Comparison of ENCODE assay signal across 9 cellular contexts in genomic region chr5:132455614-132456115, GRCh38. TPM values are rescaled to one million over a fixed set of nuclear protein-coding genes. Genes with fewer than 3 reads are reported as not detected.
DNase-seq lines count a peak whose midpoint lies in the region; ATAC-seq and TF ChIP-seq lines count a peak whose summit lies in the region.
"Had no signal": no experiment of that assay in that cellular context is flagged by ENCODE, and none has a peak within 500 bp of the region (broad histone marks: within the 10 kb centered on the region; RNA-seq: fewer than 3 reads in every experiment).

No MANE protein-coding gene starts in this region.

- H4K91ac ChIP-seq in H9 (ENCODE audit: insufficient read length, low read depth, low read length), result no peak overlapping the region

- H3K27me3 Mint-ChIP-seq in H9 (ENCODE audit: low read depth) (no peaks in the 10 kb centered on the region; the same call in none of the 2 replicates), natural killer cell (ENCODE audit: low read depth in 2 of 2) (no peaks in the 10 kb centered on the region)

- no peaks in the 10 kb centered on the region for H3K27me3 ChIP-seq in BLaER1 treated with 17β-estradiol and CSF1 and Interleukin-3, amounts not matched to agents 10 nM and 100 nM
- no peaks in the 10 kb centered on the region for H3K27me3 ChIP-seq in H9 (ENCODE audit: insufficient read depth, low read length)
- no peaks in the 10 kb centered on the region for H3K27me3 ChIP-seq in adrenal gland

- intact Hi-C loops in adrenal gland (cut with DNase I), result no loop called here
- intact Hi-C loops in natural killer cell (cut with micrococcal nuclease), result loop anchor here (2.0 kb wide), 1 partner anchor 17 kb away; no protein-coding TSS in a partner anchor

- no peak overlapping the region for H4K8ac ChIP-seq in H9 (replicated peaks; ENCODE audit: insufficient read length, low read depth, low read length)

- TF ChIP-seq POLR2A in adrenal gland (IDR thresholded peaks at IDR 0.05), result no peak

- H3K4me2 ChIP-seq in BLaER1 treated with 17β-estradiol and CSF1 and Interleukin-3, amounts not matched to agents 10 nM and 100 nM, result peak overlapping the region; percentile 80 to 98 (median 96)
- no peak overlapping the region for H3K4me2 ChIP-seq in H9 (ENCODE audit: insufficient read depth, insufficient read length, low read length)

- H3K79me1 ChIP-seq in H9 (ENCODE audit: insufficient read depth, low read depth, low read length, poor library complexity, severe bottlenecking), result no peaks in the 10 kb centered on the region

- no peak overlapping the region for H2AK5ac ChIP-seq in H9 (ENCODE audit: insufficient read length, low read length)

- no peak overlapping the region for H2BK20ac ChIP-seq in H9 (ENCODE audit: low read depth, low read length, poor library complexity, severe bottlenecking)

- no peak overlapping the region for H2AFZ ChIP-seq in H9 (ENCODE audit: low read length)

- no peak overlapping the region for H3K18ac ChIP-seq in H9 (ENCODE audit: insufficient read length, low read depth, low read length)

- H3K14ac ChIP-seq in H9 (ENCODE audit: insufficient read depth, low read length), result no peak overlapping the region

- peak; percentile 74 for DNase-seq in H9
- peak in 2 of 7 donors; percentile 9 to 47 for DNase-seq in adrenal gland
- peak; percentile 21 for DNase-seq in natural killer cell
- DNase-seq in medulla oblongata (ENCODE audit: extremely low spot score), result no peak
- no peak for DNase-seq in NCI-H1417 (lab: John Stamatoyannopoulos, UW)
- DNase-seq in AG20443 (ENCODE audit: low spot score), result no peak
- no peak for DNase-seq in NCI-H2171 treated with DMSO at 0.1 percent for 48 hours (lab: John Stamatoyannopoulos, UW)
- DNase-seq: activated CD4-positive, alpha-beta T cell treated with anti-CD3 and anti-CD28 coated beads for 48 hours had no signal

- H3K9me3 ChIP-seq in BLaER1 treated with 17β-estradiol and CSF1 and Interleukin-3, amounts not matched to agents 10 nM and 100 nM (replicated peaks in 1 of 11), result peaks cover 0 to 7% (median 0%) of the 10 kb centered on the region in 11 experiments; a peak in 1 of 22 replicates
- no peaks in the 10 kb centered on the region for H3K9me3 ChIP-seq in H9 (ENCODE audit: control insufficient read depth, low read depth, low read length)
- H3K9me3 ChIP-seq in adrenal gland (replicated peaks in 1 of 3), result no peaks in the 10 kb centered on the region

- no peak overlapping the region for H3K4me3 Mint-ChIP-seq in H9
- peak overlapping the region; percentile 93 for H3K4me3 Mint-ChIP-seq in natural killer cell

- H3K9me3 Mint-ChIP-seq in H9 (no peaks in the 10 kb centered on the region; a peak in 1 of 5 replicates), natural killer cell (peaks cover 0 to 3% of the 10 kb centered on the region in 2 donors)

- no peaks in the 10 kb centered on the region for H4K20me1 ChIP-seq in BLaER1 treated with 17β-estradiol and CSF1 and Interleukin-3, amounts not matched to agents 10 nM and 100 nM
- no peaks in the 10 kb centered on the region for H4K20me1 ChIP-seq in H9 (ENCODE audit: control insufficient read depth, insufficient read depth, insufficient read length)

- peaks cover 0 to 31% (median 13%) of the 10 kb centered on the region in 11 experiments; a peak in 16 of 22 replicates for H3K36me3 ChIP-seq in BLaER1 treated with 17β-estradiol and CSF1 and Interleukin-3, amounts not matched to agents 10 nM and 100 nM
- no peaks in the 10 kb centered on the region for H3K36me3 ChIP-seq in adrenal gland (replicated peaks in 1 of 2)

- no peak overlapping the region for H2BK120ac ChIP-seq in H9 (ENCODE audit: low read depth, low read length, poor library complexity, severe bottlenecking)

- no peak overlapping the region for H3K4ac ChIP-seq in H9 (ENCODE audit: low read depth, low read length)

- peak overlapping the region; percentile 93 to 100 (median 97) for H3K27ac ChIP-seq in BLaER1 treated with 17β-estradiol and CSF1 and Interleukin-3, amounts not matched to agents 10 nM and 100 nM
- no peak overlapping the region for H3K27ac ChIP-seq in H9 (ENCODE audit: insufficient read length, low read depth, low read length)
- peak overlapping the region in 4 of 5 donors; percentile 39 to 89 (median 65) for H3K27ac ChIP-seq in adrenal gland

- no peaks in the 10 kb centered on the region; a peak in 1 of 7 replicates for H3K36me3 Mint-ChIP-seq in H9 (ENCODE audit: insufficient read depth in 1 of 3, low read depth in 3 of 3)
- H3K36me3 Mint-ChIP-seq in natural killer cell, result peaks cover 22% of the 10 kb centered on the region

- no peak overlapping the region for H3K23ac ChIP-seq in H9 (ENCODE audit: insufficient read length, low read depth, low read length)

- no peak overlapping the region for H3T11ph ChIP-seq in H9 (ENCODE audit: low read length)

- H3K27ac Mint-ChIP-seq in H9 (0 out of 7 replicates have a peak overlapping the region, but pooled peaks of 1 of the 3 experiments have one; percentile 48), natural killer cell (peak overlapping the region; percentile 97 to 100)

- H2BK12ac ChIP-seq in H9 (ENCODE audit: insufficient read length, low read depth, low read length), result no peak overlapping the region

- TF ChIP-seq CTCF in H9 (conservative IDR thresholded peaks at IDR 0.05), result no peak
- TF ChIP-seq CTCF in adrenal gland (IDR thresholded peaks at IDR 0.05), result no peak
- TF ChIP-seq CTCF in natural killer cell (IDR thresholded peaks at IDR 0.05), result no peak

- H3K56ac ChIP-seq in H9 (ENCODE audit: insufficient read length, low read depth, low read length), result no peak overlapping the region

- WGBS in H9 (ENCODE audit: extremely low coverage, insufficient read length, low lambda C conversion rate), result no CpG with 5 or more reads among the region's 5 CpGs
- WGBS in adrenal gland, 4 donors, result 60 to 71% (median 64%) methylated on average over 5 of the region's 5 CpGs

- peaks cover 83 to 95% (median 85%) of the 10 kb centered on the region in 10 experiments for H3K4me1 ChIP-seq in BLaER1 treated with 17β-estradiol and CSF1 and Interleukin-3, amounts not matched to agents 10 nM and 100 nM
- H3K4me1 ChIP-seq in H9 (ENCODE audit: insufficient read depth, low read length) (peaks cover 9% of the 10 kb centered on the region; the same call in 1 of the 2 replicates), adrenal gland (replicated peaks in 1 of 2) (peaks cover 21 to 46% of the 10 kb centered on the region in 2 donors)

- H3K4me1 Mint-ChIP-seq in H9, result peaks cover 39 to 40% of the 10 kb centered on the region in 2 experiments
- peaks cover 90 to 93% of the 10 kb centered on the region in 2 donors for H3K4me1 Mint-ChIP-seq in natural killer cell

- ATAC-seq in natural killer cell, result no peak

- H3K79me2 ChIP-seq in H9 (ENCODE audit: insufficient read depth, low read length), result no peaks in the 10 kb centered on the region

- peak overlapping the region; percentile 73 to 95 (median 90) for H3K9ac ChIP-seq in BLaER1 treated with 17β-estradiol and CSF1 and Interleukin-3, amounts not matched to agents 10 nM and 100 nM
- H3K9ac ChIP-seq in H9 (ENCODE audit: extremely low read depth, insufficient read length, low read length), result no peak overlapping the region

- peak overlapping the region in 9 of 10 experiments; percentile 8 to 63 (median 37); a peak in 15 of 20 replicates for H3K4me3 ChIP-seq in BLaER1 treated with 17β-estradiol and CSF1 and Interleukin-3, amounts not matched to agents 10 nM and 100 nM
- H3K4me3 ChIP-seq in adrenal gland, result no peak overlapping the region

- no peak overlapping the region for H2BK15ac ChIP-seq in H9 (ENCODE audit: low read depth, low read length)

- no peak overlapping the region for H2BK5ac ChIP-seq in H9 (ENCODE audit: insufficient read length, low read length)

- H3K23me2 ChIP-seq in H9 (ENCODE audit: insufficient read length, low read depth, low read length, poor library complexity, severe bottlenecking), result no peaks in the 10 kb centered on the region

- H4K5ac ChIP-seq in H9 (ENCODE audit: insufficient read length, low read depth, low read length), result no peak overlapping the region

RNA-seq across cellular contexts. Expression of gene IRF1, which starts 34.9 kb away (rescaled TPM):
- total RNA-seq in H9 (2021) (7.2 and 8.7 TPM in 2 replicates), adrenal gland (100 to 1,000 TPM in 1 of 8 donors, 10 to 100 TPM in 7; 12.0 to 116 (median 25.5) TPM), natural killer cell (1,000 to 10,000 TPM; 1,190 to 1,513 (median 1,282) TPM)
- 10 to 100 TPM in 2 of 3 donors, 1 to 10 TPM in 1; 9.0 to 20.0 (median 10.7) TPM for polyA plus RNA-seq in adrenal gland

Comparison
In these comparisons a context has a peak if more than half of its experiments do, and no peak if none do; other contexts are left out.
1. H3K4me3 ChIP-seq: peak in BLaER1 treated with 17β-estradiol and CSF1 and Interleukin-3, amounts not matched to agents 10 nM and 100 nM (9 of 10); none in adrenal gland (0 of 4).
2. DNase-seq: peak in H9 (single experiment) and natural killer cell (single experiment); none in medulla oblongata (single experiment), NCI-H1417 (0 of 3), AG20443 (single experiment) and NCI-H2171 treated with DMSO at 0.1 percent for 48 hours (single experiment).
3. RNA of gene IRF1, which starts 34.9 kb away (total RNA-seq): 1,190 to 1,513 TPM in natural killer cell; 12.0 to 116 TPM in adrenal gland and 7.2 to 8.7 TPM in H9; every median in the first group is over 10 times any median in the second.